ENCODE assay signal across 9 cellular contexts in the genomic region with DNA sequence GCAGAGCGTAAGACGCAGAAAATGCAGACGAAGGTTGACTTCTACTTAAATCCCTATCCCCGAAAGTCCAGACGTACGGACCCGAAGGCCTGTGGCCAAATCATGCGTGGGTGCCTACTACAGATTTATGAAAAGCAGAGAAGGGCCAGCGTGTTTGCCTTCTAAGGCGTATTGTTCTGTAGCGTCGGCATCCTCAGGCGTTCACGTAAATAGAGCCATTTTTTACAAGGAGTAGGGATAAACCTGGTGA. TPM values are rescaled to one million over a fixed set of nuclear protein-coding genes. Genes with fewer than 3 reads are reported as not detected.
DNase-seq lines count a peak whose midpoint lies in the region; ATAC-seq and TF ChIP-seq lines count a peak whose summit lies in the region.
"Had no signal": no experiment of that assay in that cellular context is flagged by ENCODE, and none has a peak within 500 bp of the region (broad histone marks: within the 10 kb centered on the region; RNA-seq: fewer than 3 reads in every experiment).

No MANE protein-coding gene starts in this region.

- no TSS peak for BruUV-seq in Calu3 (replicated peaks; lab: Mats Ljungman, UMichigan)

- H3K4me3 Mint-ChIP-seq in Calu3 (ENCODE audit: low read depth, unreplicated experiment): peak overlapping the region; percentile 77
- H3K4me3 Mint-ChIP-seq in activated CD4-positive, alpha-beta memory T cell treated with anti-CD3 and anti-CD28 coated beads, Interleukin-2, amount 10 ng/mL, durations not matched to agents 7 days and 5 days: peak overlapping the region; percentile 70
- H3K4me3 Mint-ChIP-seq in glutamatergic neuron (ENCODE audit: unreplicated experiment): peak overlapping the region; percentile 82
- H3K4me3 Mint-ChIP-seq in progenitor cell of endocrine pancreas (ENCODE audit: low read depth): peak overlapping the region; percentile 89

- DNase-seq in Calu3: no peak
- DNase-seq in activated CD4-positive, alpha-beta memory T cell treated with anti-CD3 and anti-CD28 coated beads, Interleukin-2, amount 10 ng/mL, durations not matched to agents 7 days and 5 days: no peak
- DNase-seq in glutamatergic neuron: no peak
- DNase-seq in progenitor cell of endocrine pancreas (ENCODE audit: low spot score, unreplicated experiment): no peak
- no peak for DNase-seq in COLO829 (ENCODE audit: low spot score)
- DNase-seq in NK-92 treated with Interleukin-12 subunit alpha and Interleukin-12 subunit beta, amount 100 ng/mL, for 24 hours (lab: John Stamatoyannopoulos, UW): no peak
- DNase-seq: NCI-H82 had no signal

- ATAC-seq in GM18502 (IDR thresholded peaks at IDR 0.05; ENCODE audit: poor library complexity, unreplicated experiment): no peak
- ATAC-seq in GM18907 (IDR thresholded peaks at IDR 0.05; ENCODE audit: unreplicated experiment): no peak

- CTCF ChIA-PET in Calu3 (lab: Charles Lee): interaction anchor here (0.9 kb wide), 1 partner anchor 575 kb away, joined by 3 read pairs; no protein-coding TSS in a partner anchor
- CTCF ChIA-PET in activated CD4-positive, alpha-beta memory T cell treated with anti-CD3 and anti-CD28 coated beads, Interleukin-2, amount 10 ng/mL, durations not matched to agents 7 days and 5 days (lab: Charles Lee): interaction anchor here (0.7 kb wide), 1 partner anchor 67 kb away, joined by 3 read pairs; a partner anchor contains a TSS

- peaks cover 33% of the 10 kb centered on the region for H3K27me3 Mint-ChIP-seq in Calu3 (ENCODE audit: unreplicated experiment)
- H3K27me3 Mint-ChIP-seq in activated CD4-positive, alpha-beta memory T cell treated with anti-CD3 and anti-CD28 coated beads, Interleukin-2, amount 10 ng/mL, durations not matched to agents 7 days and 5 days: peaks cover 42% of the 10 kb centered on the region
- peaks cover 13% of the 10 kb centered on the region for H3K27me3 Mint-ChIP-seq in glutamatergic neuron (ENCODE audit: unreplicated experiment)
- peaks cover 18% of the 10 kb centered on the region for H3K27me3 Mint-ChIP-seq in progenitor cell of endocrine pancreas

- H3K36me3 Mint-ChIP-seq in Calu3 (ENCODE audit: insufficient read depth, unreplicated experiment): peaks cover 19% of the 10 kb centered on the region
- H3K36me3 Mint-ChIP-seq in activated CD4-positive, alpha-beta memory T cell treated with anti-CD3 and anti-CD28 coated beads, Interleukin-2, amount 10 ng/mL, durations not matched to agents 7 days and 5 days (ENCODE audit: low read depth): no peaks in the 10 kb centered on the region
- H3K36me3 Mint-ChIP-seq in glutamatergic neuron (ENCODE audit: unreplicated experiment): peaks cover 10% of the 10 kb centered on the region
- no peaks in the 10 kb centered on the region for H3K36me3 Mint-ChIP-seq in progenitor cell of endocrine pancreas (ENCODE audit: insufficient read depth)

- H3K4me1 Mint-ChIP-seq in Calu3 (ENCODE audit: low read depth, unreplicated experiment) (peaks cover 11% of the 10 kb centered on the region), glutamatergic neuron (ENCODE audit: low read depth, unreplicated experiment) (peaks cover 7% of the 10 kb centered on the region), progenitor cell of endocrine pancreas (ENCODE audit: low read depth) (peaks cover 17% of the 10 kb centered on the region)
- peaks cover 25% of the 10 kb centered on the region for H3K4me1 Mint-ChIP-seq in activated CD4-positive, alpha-beta memory T cell treated with anti-CD3 and anti-CD28 coated beads, Interleukin-2, amount 10 ng/mL, durations not matched to agents 7 days and 5 days

- POLR2A ChIA-PET in activated CD4-positive, alpha-beta memory T cell treated with anti-CD3 and anti-CD28 coated beads, Interleukin-2, amount 10 ng/mL, durations not matched to agents 7 days and 5 days (lab: Charles Lee): interaction anchor here (4.0 kb wide), 1 partner anchor 41 kb away, joined by 18 read pairs; a partner anchor contains a TSS

- intact Hi-C loops in Calu3 (cut with micrococcal nuclease; ENCODE audit: unreplicated experiment): loop anchor here (5.0 kb wide), 1 partner anchor 68 kb away; a partner anchor contains a TSS

- TF ChIP-seq CTCF in Calu3 (IDR thresholded peaks at IDR 0.05; ENCODE audit: unreplicated experiment) (no peak), glutamatergic neuron (IDR thresholded peaks at IDR 0.05; ENCODE audit: partially characterized antibody, unreplicated experiment) (no peak), progenitor cell of endocrine pancreas (IDR thresholded peaks at IDR 0.05; ENCODE audit: unreplicated experiment) (no peak)

- H3K9me3 Mint-ChIP-seq in Calu3 (ENCODE audit: low read depth, unreplicated experiment): no peaks in the 10 kb centered on the region
- no peaks in the 10 kb centered on the region for H3K9me3 Mint-ChIP-seq in activated CD4-positive, alpha-beta memory T cell treated with anti-CD3 and anti-CD28 coated beads, Interleukin-2, amount 10 ng/mL, durations not matched to agents 7 days and 5 days
- H3K9me3 Mint-ChIP-seq in glutamatergic neuron (ENCODE audit: unreplicated experiment): no peaks in the 10 kb centered on the region
- no peaks in the 10 kb centered on the region for H3K9me3 Mint-ChIP-seq in progenitor cell of endocrine pancreas (ENCODE audit: low read depth)

- H3K27ac Mint-ChIP-seq in Calu3 (ENCODE audit: unreplicated experiment) (no peak overlapping the region), glutamatergic neuron (ENCODE audit: unreplicated experiment) (no peak overlapping the region), progenitor cell of endocrine pancreas (peak overlapping the region; percentile 11)
- H3K27ac Mint-ChIP-seq in activated CD4-positive, alpha-beta memory T cell treated with anti-CD3 and anti-CD28 coated beads, Interleukin-2, amount 10 ng/mL, durations not matched to agents 7 days and 5 days: no peak overlapping the region

RNA-seq across cellular contexts. Expression of a gene that starts 0.2 kb away (rescaled TPM):
- 2.1 and 2.8 TPM in 2 replicates for total RNA-seq in Calu3 (2022)
- under 1 TPM; 0.10 to 0.15 TPM for total RNA-seq in activated CD4-positive, alpha-beta memory T cell treated with anti-CD3 and anti-CD28 coated beads, Interleukin-2, amount 10 ng/mL, durations not matched to agents 7 days and 5 days
- total RNA-seq in glutamatergic neuron (ENCODE audit: unreplicated experiment): not detected
- 3.0 and 4.2 TPM in 2 replicates for total RNA-seq in progenitor cell of endocrine pancreas

RNA-seq across cellular contexts. Expression of a gene that starts 40.8 kb away (rescaled TPM):
- total RNA-seq in Calu3 (2022) (15.0 and 23.0 TPM in 2 replicates), glutamatergic neuron (ENCODE audit: unreplicated experiment) (20.1 TPM), progenitor cell of endocrine pancreas (27.2 and 30.1 TPM in 2 replicates)
- total RNA-seq in activated CD4-positive, alpha-beta memory T cell treated with anti-CD3 and anti-CD28 coated beads, Interleukin-2, amount 10 ng/mL, durations not matched to agents 7 days and 5 days: 10 to 100 TPM; 12.9 to 16.2 TPM
